ENCODE assay signal across 8 cellular contexts in the genomic region with DNA sequence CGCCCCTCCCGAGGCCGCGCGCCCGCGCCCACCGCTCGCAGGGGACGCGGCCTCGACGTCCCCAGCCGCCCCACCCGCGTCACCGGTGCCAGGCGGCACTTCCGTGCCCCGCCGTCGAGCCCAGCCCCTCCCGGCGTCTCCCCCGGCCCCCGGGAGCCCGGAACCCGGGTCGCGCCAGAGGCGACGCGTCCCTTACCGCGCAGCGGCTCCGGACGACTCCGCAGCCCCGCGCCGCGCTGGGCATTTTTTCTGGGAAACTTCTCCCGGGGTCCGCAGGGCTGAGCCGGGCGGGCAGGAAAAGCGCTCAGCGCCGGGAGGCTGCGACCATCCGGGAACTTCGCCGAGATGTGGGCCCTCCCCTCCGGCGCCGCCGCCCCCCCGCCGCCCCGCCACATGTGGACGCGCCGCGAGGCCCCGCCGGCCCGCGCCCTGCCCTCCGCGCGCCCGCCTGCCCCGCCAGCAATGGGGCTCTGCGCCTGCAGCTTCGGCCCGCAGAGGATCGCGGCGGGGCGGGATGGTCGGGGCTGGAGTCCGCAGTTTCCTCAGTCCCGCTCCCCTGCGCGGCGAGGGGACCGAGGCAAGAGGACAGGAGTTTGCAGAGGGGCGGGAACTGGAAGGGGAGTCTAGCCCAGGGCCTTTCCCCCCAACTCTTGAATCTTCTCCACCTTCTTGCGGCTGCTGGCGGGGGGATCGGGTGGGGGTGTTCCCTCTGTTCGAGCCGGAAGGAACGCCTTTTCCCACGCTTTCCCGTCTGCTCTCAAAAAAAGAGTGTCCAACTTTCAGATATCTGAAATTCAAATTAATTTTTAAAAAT.
DNase-seq lines count a peak whose midpoint lies in the region; ATAC-seq, FAIRE-seq and TF ChIP-seq lines count a peak whose summit lies in the region.

No MANE protein-coding gene starts in this region.

- peak overlapping the region; percentile 90 for H3K4me2 ChIP-seq in A549

- intact Hi-C loops in head of caudate nucleus (cut with DNase I) (loop anchor here (10.0 kb wide), 1 partner anchor 78 kb away; no protein-coding TSS in a partner anchor), tibial artery (cut with DNase I; ENCODE audit: low total_unique reads) (loop anchor here (5.0 kb wide), 2 partner anchors 65 to 195 kb away; a partner anchor contains a TSS)

- peak overlapping the region; percentile 98 for H3K4me3 ChIP-seq in A549
- peak overlapping the region; percentile 80 for H3K4me3 ChIP-seq in tibial artery

- CTCF ChIA-PET in A549 (lab: Yijun Ruan, JAX) = interaction anchor here (1.0 to 3.9 kb wide), 8 partner anchors 13 to 221 kb away, joined by 4 to 19 read pairs (median 6); no protein-coding TSS in a partner anchor
- CTCF ChIA-PET in RWPE1 (lab: Yijun Ruan, JAX) = interaction anchor here (0.6 to 1.3 kb wide), 4 partner anchors 10 to 220 kb away, joined by 3 to 4 read pairs (median 4); no protein-coding TSS in a partner anchor

- no peaks in the 10 kb centered on the region for H3K27me3 ChIP-seq in tibial artery

- POLR2A ChIA-PET in A549 (lab: Yijun Ruan, JAX) = interaction anchor here (1.2 kb wide), 1 partner anchor 9 kb away, joined by 3 read pairs; no protein-coding TSS in a partner anchor
- POLR2A ChIA-PET in RWPE1 (lab: Yijun Ruan, JAX; ENCODE audit: low non-redundant PET) = no interaction called here

- no peak for TF ChIP-seq EP300 in A549 (IDR thresholded peaks at IDR 0.05)

- no peak for TF ChIP-seq CTCF in A549 (IDR thresholded peaks at IDR 0.05)
- TF ChIP-seq CTCF in RWPE1 (conservative IDR thresholded peaks at IDR 0.05; ENCODE audit: low read depth) = no peak
- TF ChIP-seq CTCF in omental fat pad (IDR thresholded peaks at IDR 0.05) = no peak
- no peak for TF ChIP-seq CTCF in tibial artery (IDR thresholded peaks at IDR 0.05)

- H3K36me3 Mint-ChIP-seq in activated naive CD4-positive, alpha-beta T cell treated with anti-CD3 and anti-CD28 coated beads, Interleukin-2, amount 50 U/mL, for 24 hours = no peaks in the 10 kb centered on the region

- TF ChIP-seq RAD21 in A549 (conservative IDR thresholded peaks at IDR 0.05 in 1 of 2, IDR thresholded peaks at IDR 0.05 in 1 of 2) = no peak

- no peak for FAIRE-seq in A549 (lab: Jason Lieb, UNC)

- peak overlapping the region; percentile 97 for H3K27ac Mint-ChIP-seq in activated naive CD4-positive, alpha-beta T cell treated with anti-CD3 and anti-CD28 coated beads, Interleukin-2, amount 50 U/mL, for 24 hours

- H3K9me3 ChIP-seq in A549 = no peaks in the 10 kb centered on the region
- H3K9me3 ChIP-seq in tibial artery = no peaks in the 10 kb centered on the region

- TF ChIP-seq POLR2A in A549 (IDR thresholded peaks at IDR 0.05; ENCODE audit: low read length) = no peak; the same call in 1 of the 2 replicates

- H3K9me3 Mint-ChIP-seq in activated naive CD4-positive, alpha-beta T cell treated with anti-CD3 and anti-CD28 coated beads, Interleukin-2, amount 50 U/mL, for 24 hours = no peaks in the 10 kb centered on the region

- H3K36me3 ChIP-seq in tibial artery = no peaks in the 10 kb centered on the region

- H3K4me3 Mint-ChIP-seq in activated naive CD4-positive, alpha-beta T cell treated with anti-CD3 and anti-CD28 coated beads, Interleukin-2, amount 50 U/mL, for 24 hours = peak overlapping the region; percentile 94

- no peaks in the 10 kb centered on the region for H3K27me3 Mint-ChIP-seq in activated naive CD4-positive, alpha-beta T cell treated with anti-CD3 and anti-CD28 coated beads, Interleukin-2, amount 50 U/mL, for 24 hours

- peaks cover 22% of the 10 kb centered on the region; the same call in 2 of the 3 replicates for H3K4me1 ChIP-seq in A549
- H3K4me1 ChIP-seq in tibial artery = peaks cover 0 to 43% (median 25%) of the 10 kb centered on the region in 4 donors

- H3K4me1 Mint-ChIP-seq in activated naive CD4-positive, alpha-beta T cell treated with anti-CD3 and anti-CD28 coated beads, Interleukin-2, amount 50 U/mL, for 24 hours = peaks cover 69% of the 10 kb centered on the region

- DNase-seq in A549 (ENCODE audit: low read depth in 1 of 2, low spot score in 1 of 2) = peak; percentile 55 to 64
- DNase-seq in RWPE1 (ENCODE audit: low spot score) = peak; percentile 50
- peak; percentile 39 to 89 (median 78) for DNase-seq in head of caudate nucleus
- DNase-seq in omental fat pad (ENCODE audit: low spot score) = no peak
- peak; percentile 62 to 88 for DNase-seq in tibial artery

- H3K27ac ChIP-seq in A549 (peak overlapping the region; percentile 97 to 98), RWPE1 (peak overlapping the region; percentile 77), tibial artery (peak overlapping the region; percentile 91 to 97)

- ATAC-seq in A549 = peak; percentile 73 to 76
- ATAC-seq in GM18517 (IDR thresholded peaks at IDR 0.05; ENCODE audit: unreplicated experiment) = peak; percentile 50
- peak; percentile 66 for ATAC-seq in HG03045 (IDR thresholded peaks at IDR 0.05; ENCODE audit: unreplicated experiment)
- ATAC-seq in omental fat pad (ENCODE audit: low FRiP score) = peak; percentile 84

- 3% methylated on average over 8 of the region's 97 CpGs for WGBS in A549 (ENCODE audit: missing lambda C conversion rate)

TF ChIP-seq in A549, 52 proteins besides CTCF, POLR2A, EP300 and RAD21:
- TF ChIP-seq, protein P1, sequence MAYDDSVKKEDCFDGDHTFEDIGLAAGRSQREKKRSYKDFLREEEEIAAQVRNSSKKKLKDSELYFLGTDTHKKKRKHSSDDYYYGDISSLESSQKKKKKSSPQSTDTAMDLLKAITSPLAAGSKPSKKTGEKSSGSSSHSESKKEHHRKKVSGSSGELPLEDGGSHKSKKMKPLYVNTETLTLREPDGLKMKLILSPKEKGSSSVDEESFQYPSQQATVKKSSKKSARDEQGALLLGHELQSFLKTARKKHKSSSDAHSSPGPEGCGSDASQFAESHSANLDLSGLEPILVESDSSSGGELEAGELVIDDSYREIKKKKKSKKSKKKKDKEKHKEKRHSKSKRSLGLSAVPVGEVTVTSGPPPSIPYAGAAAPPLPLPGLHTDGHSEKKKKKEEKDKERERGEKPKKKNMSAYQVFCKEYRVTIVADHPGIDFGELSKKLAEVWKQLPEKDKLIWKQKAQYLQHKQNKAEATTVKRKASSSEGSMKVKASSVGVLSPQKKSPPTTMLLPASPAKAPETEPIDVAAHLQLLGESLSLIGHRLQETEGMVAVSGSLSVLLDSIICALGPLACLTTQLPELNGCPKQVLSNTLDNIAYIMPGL (CRISPR knock-in tag; IDR thresholded peaks at IDR 0.05; ENCODE audit: borderline replicate concordance) = no peak
- peak; percentile 41 for TF ChIP-seq PHF8 (IDR thresholded peaks at IDR 0.05; ENCODE audit: borderline replicate concordance, low read depth)
- TF ChIP-seq, protein P2, sequence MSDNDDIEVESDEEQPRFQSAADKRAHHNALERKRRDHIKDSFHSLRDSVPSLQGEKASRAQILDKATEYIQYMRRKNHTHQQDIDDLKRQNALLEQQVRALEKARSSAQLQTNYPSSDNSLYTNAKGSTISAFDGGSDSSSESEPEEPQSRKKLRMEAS (IDR thresholded peaks at IDR 0.05) = peak; percentile 42
- 0 out of 2 replicates have a peak, but pooled peaks have one; percentile 23 for TF ChIP-seq MYC (IDR thresholded peaks at IDR 0.05; ENCODE audit: borderline replicate concordance, low read length)
- TF ChIP-seq, protein P3, sequence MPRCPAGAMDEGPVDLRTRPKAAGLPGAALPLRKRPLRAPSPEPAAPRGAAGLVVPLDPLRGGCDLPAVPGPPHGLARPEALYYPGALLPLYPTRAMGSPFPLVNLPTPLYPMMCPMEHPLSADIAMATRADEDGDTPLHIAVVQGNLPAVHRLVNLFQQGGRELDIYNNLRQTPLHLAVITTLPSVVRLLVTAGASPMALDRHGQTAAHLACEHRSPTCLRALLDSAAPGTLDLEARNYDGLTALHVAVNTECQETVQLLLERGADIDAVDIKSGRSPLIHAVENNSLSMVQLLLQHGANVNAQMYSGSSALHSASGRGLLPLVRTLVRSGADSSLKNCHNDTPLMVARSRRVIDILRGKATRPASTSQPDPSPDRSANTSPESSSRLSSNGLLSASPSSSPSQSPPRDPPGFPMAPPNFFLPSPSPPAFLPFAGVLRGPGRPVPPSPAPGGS (IDR thresholded peaks at IDR 0.05) = peak; percentile 66; the same call in 2 of the 3 replicates
- peak in 1 of 2 experiments; percentile 65; a peak in 3 of 5 replicates for TF ChIP-seq JUN (IDR thresholded peaks at IDR 0.05)
TF ChIP-seq in A549: peak in this region for 5.
